In the genomic region with DNA sequence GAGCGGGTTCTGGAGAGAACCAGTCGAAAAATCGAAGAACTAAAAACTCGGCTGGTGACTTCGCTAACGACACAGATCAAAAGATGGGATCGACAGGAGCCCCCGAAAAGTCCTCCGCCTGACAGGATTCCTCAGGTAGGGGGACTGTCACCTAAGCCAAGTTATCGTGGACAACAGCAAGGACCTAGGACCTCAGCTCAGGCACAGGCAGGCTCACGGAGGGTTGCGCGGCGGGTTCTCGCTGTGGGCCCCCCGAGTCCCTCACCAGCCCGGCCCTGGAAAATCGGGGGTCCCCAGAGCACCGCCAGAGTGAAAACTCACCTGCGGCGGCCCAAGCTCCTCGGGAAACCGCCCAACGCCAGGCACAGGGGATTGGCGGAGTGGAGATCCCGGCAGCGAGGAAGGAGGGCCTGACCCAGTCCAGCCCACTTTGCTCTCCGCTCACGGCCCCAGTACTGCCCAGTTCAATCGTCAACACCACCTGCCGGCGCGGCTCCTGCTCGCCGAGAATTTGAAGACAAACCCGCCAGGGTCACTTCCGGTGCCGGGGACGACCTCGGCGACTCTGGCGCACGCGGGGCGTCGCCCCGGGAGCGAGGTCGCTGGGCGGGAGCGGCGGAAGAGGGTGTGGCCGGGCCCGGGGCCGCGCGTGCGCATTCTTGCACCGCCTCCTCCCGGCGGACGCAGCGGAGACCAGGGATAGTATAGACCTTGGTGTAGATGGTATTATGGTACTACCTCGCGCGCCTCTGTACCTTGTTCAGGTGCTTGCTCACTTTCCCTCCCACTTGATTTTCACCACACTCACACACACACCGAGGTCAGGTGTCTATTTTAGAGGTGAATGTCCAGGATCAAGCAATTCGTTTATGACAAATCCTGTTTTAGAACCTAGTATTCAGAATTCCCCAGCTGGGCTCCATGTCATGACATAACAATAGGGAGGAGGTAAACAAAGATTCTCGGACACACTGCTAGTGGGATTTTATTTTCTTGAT, we compare ENCODE assay signal across 8 cellular contexts.
DNase-seq lines count a peak whose midpoint lies in the region; ATAC-seq and TF ChIP-seq lines count a peak whose summit lies in the region.

TSS of gene KATNA1 (minus strand) at position 567 of the 998 bp plus-strand sequence. CDS start 10,167 bp downstream, outside the sequence.

- peak; percentile 90 for ATAC-seq in GM19025 (IDR thresholded peaks at IDR 0.05; ENCODE audit: low read depth, unreplicated experiment)
- ATAC-seq in HG03280 (IDR thresholded peaks at IDR 0.05; ENCODE audit: unreplicated experiment): peak; percentile 92
- ATAC-seq in central memory CD8-positive, alpha-beta T cell (replicated peaks; ENCODE audit: extremely low read depth, poor library complexity, severe bottlenecking): peak; percentile 80

- H3K4me1 Mint-ChIP-seq in central memory CD8-positive, alpha-beta T cell: peaks cover 22% of the 10 kb centered on the region

- DNase-seq in AG09319 (ENCODE audit: extremely low read depth, low read depth) (peak; percentile 34), NCI-H345 (lab: John Stamatoyannopoulos, UW) (peak; percentile 92), iris pigment epithelial cell (ENCODE audit: low read depth) (peak; percentile 67)
- peak; percentile 72 for DNase-seq in activated CD4-positive, CD25-positive, alpha-beta regulatory T cell treated with anti-CD3 and anti-CD28 coated beads, Interleukin-2, amount 50 U/mL, for 16 hours (ENCODE audit: low read depth, low spot score)
- peak; percentile 62 to 68 for DNase-seq in central memory CD8-positive, alpha-beta T cell (ENCODE audit: low spot score in 2 of 2)
- DNase-seq in stimulated activated CD4-positive, alpha-beta T cell treated with anti-CD3 and anti-CD28 coated beads, Interleukin-12 subunit alpha, Interleukin-12 subunit beta, amount 100 ng/mL, for 24 hours (ENCODE audit: low read depth in 2 of 2): peak; percentile 76 to 84

- no peaks in the 10 kb centered on the region for H3K27me3 Mint-ChIP-seq in central memory CD8-positive, alpha-beta T cell

- no peaks in the 10 kb centered on the region for H3K9me3 Mint-ChIP-seq in central memory CD8-positive, alpha-beta T cell

- peak within 1 kb of the TSS; percentile 90 for H3K4me3 Mint-ChIP-seq in central memory CD8-positive, alpha-beta T cell

- no peak for TF ChIP-seq CTCF in AG09319 (IDR thresholded peaks at IDR 0.05; ENCODE audit: low read depth, low read length)

- H3K27ac Mint-ChIP-seq in central memory CD8-positive, alpha-beta T cell (ENCODE audit: low read depth): peak within 1 kb of the TSS; percentile 88

- peaks cover 6% of the 10 kb centered on the region for H3K36me3 Mint-ChIP-seq in central memory CD8-positive, alpha-beta T cell (ENCODE audit: insufficient read depth)

Comparison
In these comparisons a context has a peak if more than half of its experiments do, and no peak if none do; other contexts are left out.
1. Peak in every context shown above with its lines: DNase-seq and ATAC-seq.
2. DNase-seq: peak in every context shown above with its lines; median percentile 92 in NCI-H345; 80 in stimulated activated CD4-positive, alpha-beta T cell treated with anti-CD3 and anti-CD28 coated beads, Interleukin-12 subunit alpha, Interleukin-12 subunit beta, amount 100 ng/mL, for 24 hours; 72 in activated CD4-positive, CD25-positive, alpha-beta regulatory T cell treated with anti-CD3 and anti-CD28 coated beads, Interleukin-2, amount 50 U/mL, for 16 hours; 67 in iris pigment epithelial cell; 65 in central memory CD8-positive, alpha-beta T cell; 34 in AG09319.